9 cellular contexts compared by ENCODE assay signal in the genomic region with DNA sequence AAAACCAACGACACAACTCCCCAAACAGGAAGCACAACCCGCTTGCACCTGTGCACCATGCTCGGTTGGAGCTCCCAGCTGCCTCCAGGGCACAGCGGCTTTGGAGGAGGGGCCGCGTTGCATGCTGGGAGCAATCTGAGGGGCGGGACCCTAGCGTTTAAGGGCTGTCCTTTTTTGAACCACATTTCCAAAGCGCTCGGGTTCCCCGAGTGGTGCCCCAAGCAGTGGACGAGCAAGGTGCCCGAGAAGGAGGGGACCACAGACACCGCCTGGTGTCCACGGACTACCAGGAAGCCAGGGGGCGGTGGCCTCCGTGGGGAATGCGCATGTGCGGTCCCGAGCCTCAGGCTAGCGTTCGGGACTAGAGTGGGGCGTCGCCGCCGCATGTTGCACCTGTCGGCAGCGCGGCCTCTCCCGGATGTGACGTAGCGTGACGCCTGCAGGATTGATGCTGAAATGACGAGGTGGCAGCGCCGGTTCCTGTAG. TPM values are rescaled to one million over a fixed set of nuclear protein-coding genes. Genes with fewer than 3 reads are reported as not detected.
DNase-seq lines count a peak whose midpoint lies in the region; ATAC-seq and TF ChIP-seq lines count a peak whose summit lies in the region.
"Had no signal": no experiment of that assay in that cellular context is flagged by ENCODE, and none has a peak within 500 bp of the region (broad histone marks: within the 10 kb centered on the region; RNA-seq: fewer than 3 reads in every experiment).

No MANE protein-coding gene starts in this region.

- no peaks in the 10 kb centered on the region for H3K36me3 ChIP-seq in heart right ventricle
- H3K36me3 ChIP-seq in right atrium auricular region: no peaks in the 10 kb centered on the region
- H3K36me3 ChIP-seq in lower lobe of right lung: no peaks in the 10 kb centered on the region
- no peaks in the 10 kb centered on the region for H3K36me3 ChIP-seq in aorta (ENCODE audit: control insufficient read depth in 1 of 2, insufficient read depth in 2 of 2, low read length in 1 of 2)

- DNase-seq in heart right ventricle (peak in 1 of 2 donors; percentile 33), right atrium auricular region (ENCODE audit: low spot score) (no peak), lower lobe of right lung (peak; percentile 53), aorta (peak in 1 of 2 donors; percentile 85), islet precursor cell (no peak), NCI-H2107 (lab: John Stamatoyannopoulos, UW) (no peak), NCI-H446 treated with DMSO at 0.1 percent for 48 hours (lab: John Stamatoyannopoulos, UW) (no peak)
- DNase-seq in activated T-cell treated with anti-CD3 and anti-CD28 coated beads, Interleukin-2, amount 50 U/mL, for 48 hours: peak; percentile 30 to 47

- WGBS in heart right ventricle, 2 donors: 57 to 66% methylated on average over 36 of the region's 36 CpGs
- WGBS in aorta, 2 donors: 50 to 69% methylated on average over 36 of the region's 36 CpGs

- H3K9me3 ChIP-seq in heart right ventricle: no peaks in the 10 kb centered on the region
- no peaks in the 10 kb centered on the region for H3K9me3 ChIP-seq in right atrium auricular region
- H3K9me3 ChIP-seq in lower lobe of right lung: no peaks in the 10 kb centered on the region
- H3K9me3 ChIP-seq in aorta (ENCODE audit: control insufficient read depth, low read length): no peaks in the 10 kb centered on the region

- intact Hi-C loops in heart right ventricle (cut with DNase I) (loop anchor here in 5 of 10 donors (5.0 to 10.0 kb wide), 3 partner anchors 56 to 276 kb away; partner anchors contain the start of gene ZNF77 (in 1 of the 5)), lower lobe of right lung (cut with DNase I) (no loop called here), aorta (cut with DNase I) (loop anchor here (5.0 to 10.0 kb wide), 2 partner anchors 274 to 276 kb away; no protein-coding TSS in a partner anchor)

- TF ChIP-seq CTCF in heart right ventricle (IDR thresholded peaks at IDR 0.05) (peak in 3 of 9 donors; percentile 15 to 30 (median 17)), right atrium auricular region (IDR thresholded peaks at IDR 0.05) (peak in 1 of 2 donors; percentile 21), lower lobe of right lung (IDR thresholded peaks at IDR 0.05) (no peak)

- peak overlapping the region in 4 of 10 donors; percentile 9 to 61 (median 24) for H3K27ac ChIP-seq in heart right ventricle
- H3K27ac ChIP-seq in right atrium auricular region: no peak overlapping the region
- peak overlapping the region; percentile 34 for H3K27ac ChIP-seq in lower lobe of right lung
- H3K27ac ChIP-seq in aorta (ENCODE audit: low read depth in 1 of 2, low read length in 2 of 2): no peak overlapping the region

- peak in 5 of 8 donors; percentile 47 to 67 (median 63) for ATAC-seq in heart right ventricle
- ATAC-seq in lower lobe of right lung: peak; percentile 28 to 59
- ATAC-seq in aorta (ENCODE audit: low FRiP score): peak; percentile 26

- H3K27me3 ChIP-seq in heart right ventricle: peaks cover 0 to 3% (median 0%) of the 10 kb centered on the region in 7 donors
- no peaks in the 10 kb centered on the region for H3K27me3 ChIP-seq in right atrium auricular region
- no peaks in the 10 kb centered on the region for H3K27me3 ChIP-seq in lower lobe of right lung (ENCODE audit: low read depth)
- no peaks in the 10 kb centered on the region for H3K27me3 ChIP-seq in aorta (ENCODE audit: control insufficient read depth in 1 of 2, insufficient read depth in 2 of 2, low read length in 1 of 2)

- H3K4me1 ChIP-seq in heart right ventricle (peaks cover 0 to 10% (median 4%) of the 10 kb centered on the region in 9 donors), right atrium auricular region (no peaks in the 10 kb centered on the region), lower lobe of right lung (peaks cover 9% of the 10 kb centered on the region), aorta (ENCODE audit: control insufficient read depth in 1 of 2, insufficient read depth in 2 of 2, low read length in 2 of 2) (no peaks in the 10 kb centered on the region)

- peak overlapping the region in 8 of 10 donors; percentile 25 to 50 (median 36) for H3K4me3 ChIP-seq in heart right ventricle
- H3K4me3 ChIP-seq in right atrium auricular region: peak overlapping the region in 1 of 2 donors; percentile 35
- peak overlapping the region; percentile 48 for H3K4me3 ChIP-seq in lower lobe of right lung
- H3K4me3 ChIP-seq in aorta (ENCODE audit: low read length in 2 of 2): no peak overlapping the region

RNA-seq across cellular contexts. Expression of gene ZNF57, which starts 11.9 kb away (rescaled TPM):
- total RNA-seq in heart right ventricle (1 to 10 TPM; 1.0 to 5.5 (median 3.0) TPM), right atrium auricular region (1 to 10 TPM; 1.6 to 1.8 TPM), lower lobe of right lung (5.1 TPM), aorta (1 to 10 TPM; 2.7 to 4.1 TPM)
- polyA plus RNA-seq in heart right ventricle (1 to 10 TPM; 2.8 to 3.2 TPM), aorta (1 to 10 TPM; 2.5 to 3.3 TPM)

RNA-seq across cellular contexts. Expression of gene ZNF556, which starts 21.6 kb away (rescaled TPM):
- total RNA-seq in heart right ventricle (under 1 TPM in 2 of 10 donors, not detected in 8; 0.03 to 0.04 TPM), right atrium auricular region (not detected), lower lobe of right lung (not detected), aorta (under 1 TPM in 1 of 2 donors, not detected in 1; 0.16 TPM)
- polyA plus RNA-seq in heart right ventricle (under 1 TPM in 1 of 2 donors, not detected in 1; 0.01 TPM), aorta (not detected)
- total RNA-seq: dermis microvascular lymphatic vessel endothelial cell had no signal

RNA-seq across cellular contexts. Expression of gene ZNF555, which starts 47.5 kb away (rescaled TPM):
- total RNA-seq in heart right ventricle (10 to 100 TPM in 2 of 10 donors, 1 to 10 TPM in 8; 4.9 to 11.3 (median 8.5) TPM), right atrium auricular region (1 to 10 TPM; 5.5 to 5.9 TPM), lower lobe of right lung (7.7 TPM), aorta (1 to 10 TPM; 8.1 to 9.5 TPM)
- polyA plus RNA-seq in heart right ventricle (1 to 10 TPM; 2.6 to 2.9 TPM), aorta (1 to 10 TPM; 1.8 to 2.1 TPM)

RNA-seq across cellular contexts. Expression of gene ZNF77, which starts 56.0 kb away (rescaled TPM):
- 1 to 10 TPM; 1.0 to 2.6 (median 2.3) TPM for total RNA-seq in heart right ventricle
- polyA plus RNA-seq in heart right ventricle: 1 to 10 TPM; 2.5 to 2.9 TPM
- total RNA-seq in right atrium auricular region: 1 to 10 TPM; 1.7 to 4.2 TPM
- 5.3 TPM for total RNA-seq in lower lobe of right lung
- 1 to 10 TPM; 4.1 to 4.5 TPM for total RNA-seq in aorta
- 1 to 10 TPM; 1.3 to 3.1 TPM for polyA plus RNA-seq in aorta

Comparison
In these comparisons a context has a peak if more than half of its experiments do, and no peak if none do; other contexts are left out.
1. DNase-seq: peak in activated T-cell treated with anti-CD3 and anti-CD28 coated beads, Interleukin-2, amount 50 U/mL, for 48 hours (2 of 2) and lower lobe of right lung (single experiment); none in right atrium auricular region (single experiment), islet precursor cell (single experiment), NCI-H2107 (single experiment) and NCI-H446 treated with DMSO at 0.1 percent for 48 hours (single experiment).
2. H3K4me3 ChIP-seq: peak in heart right ventricle (8 of 10) and lower lobe of right lung (single experiment); none in aorta (0 of 2).
3. Peak in every context shown above with its lines, with median percentiles within 50 percentile points of each other: ATAC-seq.